In the genomic region with DNA sequence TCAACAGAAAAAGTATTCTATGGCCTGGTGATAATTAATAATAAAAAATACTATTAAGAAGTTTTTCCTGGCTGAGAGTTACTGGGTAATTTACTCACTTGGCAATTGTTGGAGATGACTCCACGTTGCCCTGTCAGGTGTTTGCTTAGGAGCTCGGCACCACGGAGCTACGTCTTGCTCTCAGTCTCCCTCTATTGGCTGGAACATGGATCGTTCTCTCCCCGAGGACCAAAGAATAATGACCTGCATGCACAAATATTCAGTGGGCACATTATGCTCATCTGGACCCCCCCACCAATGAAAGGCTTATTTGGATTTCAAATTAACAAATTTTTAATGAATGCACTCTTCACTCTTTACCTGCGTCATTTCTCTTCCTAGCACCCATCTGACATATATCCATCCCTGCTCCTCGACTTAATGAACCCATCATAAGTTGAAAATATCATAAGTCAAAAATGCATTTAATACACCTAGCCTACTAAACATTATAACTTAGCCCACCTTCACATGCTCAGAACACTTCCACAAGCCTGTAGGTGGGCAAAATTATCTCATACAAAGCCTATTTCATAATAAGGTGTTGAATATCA, we compare ENCODE assay signal across 8 cellular contexts.
DNase-seq lines count a peak whose midpoint lies in the region; ATAC-seq and TF ChIP-seq lines count a peak whose summit lies in the region.

No MANE protein-coding gene starts in this region.

- H3K4me2 ChIP-seq in PC-9: no peak overlapping the region

- H3K36me3 ChIP-seq in PC-9 (ENCODE audit: low read depth): no peaks in the 10 kb centered on the region

- POLR2A ChIA-PET in PC-9 (lab: Charles Lee; ENCODE audit: unreplicated experiment): interaction anchor here (0.9 kb wide), 1 partner anchor 234 kb away, joined by 9 read pairs; no protein-coding TSS in a partner anchor

- DNase-seq in NCI-H2107 treated with DMSO at 0.1 percent for 48 hours (lab: John Stamatoyannopoulos, UW; ENCODE audit: unreplicated experiment) (peak; percentile 22), NCI-H2107 (lab: John Stamatoyannopoulos, UW) (no peak), HK-2 (ENCODE audit: unreplicated experiment) (peak; percentile 41), PC-9 (peak; percentile 40 to 42), iPS-NIHi11 (ENCODE audit: low spot score) (peak; percentile 77)
- peak; percentile 35 for DNase-seq in activated naive CD8-positive, alpha-beta T cell treated with anti-CD3 and anti-CD28 coated beads for 36 hours
- peak; percentile 22 to 34 for DNase-seq in stimulated activated CD4-positive, alpha-beta T cell treated with anti-CD3 and anti-CD28 coated beads, Interleukin-4, amount 100 ng/mL, for 48 hours (ENCODE audit: low read depth in 2 of 2)

- H3F3A ChIP-seq in PC-9 (ENCODE audit: insufficient read depth, low read depth): no peaks in the 10 kb centered on the region

- no peaks in the 10 kb centered on the region for H3K79me2 ChIP-seq in PC-9 (ENCODE audit: low read depth)

- CTCF ChIA-PET in PC-9 (lab: Charles Lee): interaction anchor here (0.7 to 1.4 kb wide), 7 partner anchors 9 to 515 kb away, joined by 3 to 10 read pairs (median 4); no protein-coding TSS in a partner anchor

- BruUV-seq in PC-9 (replicated peaks; lab: Mats Ljungman, UMichigan): no TSS peak

- peaks cover 10% of the 10 kb centered on the region for H3K27me3 Mint-ChIP-seq in activated naive CD8-positive, alpha-beta T cell treated with anti-CD3 and anti-CD28 coated beads for 36 hours

- H4K20me1 ChIP-seq in PC-9 (ENCODE audit: insufficient read depth): no peaks in the 10 kb centered on the region

- no peaks in the 10 kb centered on the region for H3K27me3 ChIP-seq in PC-9 (ENCODE audit: insufficient read depth, low read depth)

- H3K9me3 ChIP-seq in PC-9 (ENCODE audit: insufficient read depth, low read depth): no peaks in the 10 kb centered on the region

- H3K27ac Mint-ChIP-seq in activated naive CD8-positive, alpha-beta T cell treated with anti-CD3 and anti-CD28 coated beads for 36 hours: no peak overlapping the region

- no peaks in the 10 kb centered on the region for H3K9me3 Mint-ChIP-seq in activated naive CD8-positive, alpha-beta T cell treated with anti-CD3 and anti-CD28 coated beads for 36 hours

- H3K9me2 ChIP-seq in PC-9 (ENCODE audit: insufficient read depth): no peaks in the 10 kb centered on the region

- no peak for ATAC-seq in HG03025 (IDR thresholded peaks at IDR 0.05; ENCODE audit: low FRiP score, unreplicated experiment)

- H3K4me3 Mint-ChIP-seq in activated naive CD8-positive, alpha-beta T cell treated with anti-CD3 and anti-CD28 coated beads for 36 hours: no peak overlapping the region

- no peaks in the 10 kb centered on the region for H3K4me1 Mint-ChIP-seq in activated naive CD8-positive, alpha-beta T cell treated with anti-CD3 and anti-CD28 coated beads for 36 hours

- no peak overlapping the region for H2AFZ ChIP-seq in PC-9

- no peak overlapping the region for H3K4me3 ChIP-seq in PC-9

- H3K27ac ChIP-seq in PC-9: no peak overlapping the region

- no peaks in the 10 kb centered on the region for H3K4me1 ChIP-seq in PC-9 (replicated peaks; ENCODE audit: insufficient read depth)

- intact Hi-C loops in PC-9 (cut with micrococcal nuclease; ENCODE audit: unreplicated experiment): loop anchor here (1.0 kb wide), 1 partner anchor 137 kb away; no protein-coding TSS in a partner anchor

- TF ChIP-seq CTCF in PC-9 (conservative IDR thresholded peaks at IDR 0.05): peak; percentile 75

- no peaks in the 10 kb centered on the region for H3K36me3 Mint-ChIP-seq in activated naive CD8-positive, alpha-beta T cell treated with anti-CD3 and anti-CD28 coated beads for 36 hours
